Comparison of ENCODE assay signal across 14 cellular contexts in the genomic region with DNA sequence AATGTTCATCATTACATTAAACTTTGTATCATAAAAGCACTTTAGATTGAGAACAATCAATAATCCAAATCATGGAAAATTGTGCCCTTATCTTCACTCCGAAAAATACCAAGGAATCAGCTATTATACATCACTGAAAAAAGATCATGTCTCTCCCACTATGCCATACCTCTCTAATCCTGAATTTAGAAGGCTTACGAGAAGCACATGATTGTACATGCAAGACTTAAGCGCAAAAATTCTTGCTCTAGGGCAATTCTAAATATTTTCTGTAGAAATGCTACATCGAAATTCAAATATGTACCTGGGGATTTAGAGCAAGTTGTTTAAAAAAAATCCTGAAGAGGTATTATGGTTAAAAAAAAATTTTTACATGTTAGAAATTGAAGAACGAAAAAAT. TPM values are rescaled to one million over a fixed set of nuclear protein-coding genes. Genes with fewer than 3 reads are reported as not detected.
DNase-seq lines count a peak whose midpoint lies in the region; ATAC-seq and TF ChIP-seq lines count a peak whose summit lies in the region.
"Had no signal": no experiment of that assay in that cellular context is flagged by ENCODE, and none has a peak within 500 bp of the region (broad histone marks: within the 10 kb centered on the region; RNA-seq: fewer than 3 reads in every experiment).

No MANE protein-coding gene starts in this region.

- DNase-seq in CD1c-positive myeloid dendritic cell (ENCODE audit: extremely low spot score): peak; percentile 34
- DNase-seq in GM12865 (ENCODE audit: low read depth): no peak
- DNase-seq in activated T-helper 2 cell treated with anti-CD3 and anti-CD28 coated beads, Interferon-gamma antibody, Interleukin-2, Interleukin-4, amounts not matched to agents 10 μg/mL and 5 μg/mL and 100 μg/mL, durations not matched to agents 14 hours and 24 hours and 36 hours (ENCODE audit: low spot score): no peak
- DNase-seq in naive B cell: no peak
- no peak for DNase-seq in GM20000 (ENCODE audit: low spot score)
- DNase-seq in NCI-H128 (lab: John Stamatoyannopoulos, UW; ENCODE audit: unreplicated experiment): no peak
- DNase-seq in mucosa of descending colon: no peak
- no peak for DNase-seq in COR-L47 (lab: John Stamatoyannopoulos, UW)
- DNase-seq: mammary epithelial cell; NCI-H526; SHP77 treated with DMSO at 0.1 percent for 48 hours; stimulated activated CD4-positive, alpha-beta T cell treated with anti-CD3 and anti-CD28 coated beads, Interleukin-4, amount 100 ng/mL, for 4 hours had no signal

- H3K36me3 ChIP-seq in mucosa of descending colon (ENCODE audit: low read depth): no peaks in the 10 kb centered on the region
- H3K36me3 ChIP-seq: BLaER1 had no signal

- H3K27ac Mint-ChIP-seq in activated T-helper 2 cell treated with anti-CD3 and anti-CD28 coated beads, Interferon-gamma antibody, Interleukin-2, Interleukin-4, amounts not matched to agents 10 μg/mL and 5 μg/mL and 100 μg/mL, durations not matched to agents 14 hours and 24 hours and 36 hours: peak overlapping the region; percentile 96
- peak overlapping the region; percentile 96 to 100 (median 98) for H3K27ac Mint-ChIP-seq in naive B cell
- H3K27ac Mint-ChIP-seq: progenitor cell of endocrine pancreas had no signal

- no peaks in the 10 kb centered on the region for H3K9me3 Mint-ChIP-seq in activated T-helper 2 cell treated with anti-CD3 and anti-CD28 coated beads, Interferon-gamma antibody, Interleukin-2, Interleukin-4, amounts not matched to agents 10 μg/mL and 5 μg/mL and 100 μg/mL, durations not matched to agents 14 hours and 24 hours and 36 hours
- H3K9me3 Mint-ChIP-seq in naive B cell: peaks cover 0 to 3% (median 0%) of the 10 kb centered on the region in 7 donors

- peaks cover 42% of the 10 kb centered on the region for H3K4me1 Mint-ChIP-seq in activated T-helper 2 cell treated with anti-CD3 and anti-CD28 coated beads, Interferon-gamma antibody, Interleukin-2, Interleukin-4, amounts not matched to agents 10 μg/mL and 5 μg/mL and 100 μg/mL, durations not matched to agents 14 hours and 24 hours and 36 hours (ENCODE audit: low read depth)
- H3K4me1 Mint-ChIP-seq in naive B cell: peaks cover 52 to 62% (median 61%) of the 10 kb centered on the region in 3 donors

- peak overlapping the region; percentile 98 for H3K4me3 Mint-ChIP-seq in activated T-helper 2 cell treated with anti-CD3 and anti-CD28 coated beads, Interferon-gamma antibody, Interleukin-2, Interleukin-4, amounts not matched to agents 10 μg/mL and 5 μg/mL and 100 μg/mL, durations not matched to agents 14 hours and 24 hours and 36 hours (ENCODE audit: low read depth)
- H3K4me3 Mint-ChIP-seq in naive B cell: peak overlapping the region; percentile 82 to 100 (median 94)

- H3K27me3 Mint-ChIP-seq in activated T-helper 2 cell treated with anti-CD3 and anti-CD28 coated beads, Interferon-gamma antibody, Interleukin-2, Interleukin-4, amounts not matched to agents 10 μg/mL and 5 μg/mL and 100 μg/mL, durations not matched to agents 14 hours and 24 hours and 36 hours (ENCODE audit: low read depth): no peaks in the 10 kb centered on the region
- H3K27me3 Mint-ChIP-seq in naive B cell: no peaks in the 10 kb centered on the region
- H3K27me3 Mint-ChIP-seq: progenitor cell of endocrine pancreas had no signal

- intact Hi-C loops in activated T-helper 2 cell treated with anti-CD3 and anti-CD28 coated beads, Interferon-gamma antibody, Interleukin-2, Interleukin-4, amounts not matched to agents 10 μg/mL and 5 μg/mL and 100 μg/mL, durations not matched to agents 14 hours and 24 hours and 36 hours (cut with micrococcal nuclease): loop anchor here (5.0 kb wide), 2 partner anchors 455 to 1100 kb away; no protein-coding TSS in a partner anchor
- intact Hi-C loops in mucosa of descending colon (cut with DNase I, micrococcal nuclease): no loop called here

- peaks cover 63% of the 10 kb centered on the region for H3K36me3 Mint-ChIP-seq in activated T-helper 2 cell treated with anti-CD3 and anti-CD28 coated beads, Interferon-gamma antibody, Interleukin-2, Interleukin-4, amounts not matched to agents 10 μg/mL and 5 μg/mL and 100 μg/mL, durations not matched to agents 14 hours and 24 hours and 36 hours (ENCODE audit: low read depth)
- H3K36me3 Mint-ChIP-seq in naive B cell: peaks cover 27 to 34% of the 10 kb centered on the region in 2 donors

- peak overlapping the region; percentile 99 for H3K4me3 ChIP-seq in GM12865 (ENCODE audit: low read depth, low read length)
- no peak overlapping the region for H3K4me3 ChIP-seq in mucosa of descending colon
- H3K4me3 ChIP-seq: BLaER1 had no signal

- ATAC-seq in naive B cell (ENCODE audit: low read depth in 2 of 2) (no peak), mucosa of descending colon (no peak)

- H3K4me1 ChIP-seq in mucosa of descending colon (ENCODE audit: low read depth): peaks cover 15% of the 10 kb centered on the region

- TF ChIP-seq CTCF in GM12865 (IDR thresholded peaks at IDR 0.05; ENCODE audit: insufficient read depth, low read depth, low read length, missing control alignments): no peak
- TF ChIP-seq CTCF in GM20000 (IDR thresholded peaks at IDR 0.05; ENCODE audit: extremely low read depth, missing control alignments): no peak
- no peak for TF ChIP-seq CTCF in mucosa of descending colon (IDR thresholded peaks at IDR 0.05)

- no peaks in the 10 kb centered on the region for H3K9me3 ChIP-seq in mucosa of descending colon
- H3K9me3 ChIP-seq: BLaER1 had no signal

RNA-seq across cellular contexts. Expression of gene CYTIP, which starts 1.3 kb away (rescaled TPM):
- 199 and 206 TPM in 2 replicates for total RNA-seq in activated T-helper 2 cell treated with anti-CD3 and anti-CD28 coated beads, Interferon-gamma antibody, Interleukin-2, Interleukin-4, amounts not matched to agents 10 μg/mL and 5 μg/mL and 100 μg/mL, durations not matched to agents 14 hours and 24 hours and 36 hours
- 100 to 1,000 TPM in 4 of 6 donors, 10 to 100 TPM in 2; 90.7 to 172 (median 121) TPM for polyA plus RNA-seq in naive B cell (ENCODE audit: low read depth in 6 of 6)
- total RNA-seq in mucosa of descending colon: 10 to 100 TPM in 1 of 3 donors, 1 to 10 TPM in 2; 4.7 to 11.5 (median 5.8) TPM
- total RNA-seq: mammary epithelial cell had no signal
- polyA plus RNA-seq: mammary epithelial cell had no signal

Comparison
In these comparisons a context has a peak if more than half of its experiments do, and no peak if none do; other contexts are left out.
1. RNA of gene CYTIP, which starts 1.3 kb away (total RNA-seq): 199 to 206 TPM in activated T-helper 2 cell treated with anti-CD3 and anti-CD28 coated beads, Interferon-gamma antibody, Interleukin-2, Interleukin-4, amounts not matched to agents 10 μg/mL and 5 μg/mL and 100 μg/mL, durations not matched to agents 14 hours and 24 hours and 36 hours; 4.7 to 11.5 TPM in mucosa of descending colon; every median in the first group is over 10 times any median in the second.